Comparison of ENCODE assay signal across 1 cellular context in the genomic region with DNA sequence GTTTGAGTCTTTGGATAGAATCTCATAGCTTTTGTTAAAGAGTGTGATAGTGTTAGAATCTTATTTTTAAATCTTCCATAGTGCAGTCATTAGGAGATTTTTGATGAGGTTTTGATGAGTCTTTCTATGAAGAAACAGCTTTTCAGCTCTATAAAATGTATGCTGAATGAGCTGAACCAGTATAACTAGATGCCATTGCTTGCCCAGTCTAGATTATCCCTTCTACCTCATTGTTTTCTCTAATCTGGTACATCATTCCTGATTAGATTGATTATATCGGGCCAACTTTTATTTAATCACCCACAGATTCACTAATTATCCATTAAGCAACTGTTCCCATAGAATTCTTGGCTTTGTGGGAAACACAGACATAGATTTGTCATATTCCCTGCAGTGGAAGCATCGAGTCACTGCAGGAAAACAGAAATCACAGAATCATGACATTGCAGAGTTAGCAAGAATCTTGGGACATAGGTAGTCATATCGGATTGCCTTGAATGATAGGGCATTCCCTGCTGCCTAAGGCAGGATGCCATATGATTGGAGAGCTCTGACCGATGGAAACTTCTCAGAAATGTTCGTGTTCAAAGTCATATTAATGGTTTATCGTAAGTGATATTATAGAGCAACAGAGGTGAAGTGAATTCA.
TF ChIP-seq lines count a peak whose summit lies in the region.

No MANE protein-coding gene starts in this region.

TF ChIP-seq in H1, 55 proteins besides CTCF, POLR2A, EP300 and RAD21:
- TF ChIP-seq SP1 (IDR thresholded peaks at IDR 0.05; ENCODE audit: low read depth, low read length) (no peak), SIX5 (IDR thresholded peaks at IDR 0.05; ENCODE audit: low read depth, low read length) (no peak), HDAC2 (IDR thresholded peaks at IDR 0.05; ENCODE audit: borderline replicate concordance in 1 of 2, low read depth in 2 of 2, low read length in 2 of 2) (no peak), CBX5 (IDR thresholded peaks at IDR 0.05; ENCODE audit: low read depth, low read length) (no peak), TEAD4 (IDR thresholded peaks at IDR 0.05; ENCODE audit: low read depth, low read length) (no peak), HDAC6 (IDR thresholded peaks at IDR 0.05; ENCODE audit: low read depth, low read length) (no peak), CTBP2 (IDR thresholded peaks at IDR 0.05; ENCODE audit: borderline replicate concordance, insufficient read depth, insufficient read length, low read length) (no peak), RNF2 (IDR thresholded peaks at IDR 0.05; ENCODE audit: borderline replicate concordance, low read depth, low read length, missing control alignments, poor library complexity, severe bottlenecking) (no peak), TAF7 (optimal IDR thresholded peaks at IDR 0.05; ENCODE audit: borderline replicate concordance, low read depth, low read length) (no peak), TAF1 (IDR thresholded peaks at IDR 0.05; ENCODE audit: low read depth, low read length) (no peak), KDM5A (IDR thresholded peaks at IDR 0.05; ENCODE audit: low read length) (no peak), GTF2F1 (IDR thresholded peaks at IDR 0.05; ENCODE audit: borderline replicate concordance, low read depth, low read length) (no peak), BRCA1 (IDR thresholded peaks at IDR 0.05; ENCODE audit: low read depth, low read length) (no peak), RXRA (IDR thresholded peaks at IDR 0.05; ENCODE audit: insufficient read depth, low read depth, low read length) (no peak)
